In genomic region chr13:112892759-112893569, GRCh38 we compare ENCODE assay signal across 12 cellular contexts.
DNase-seq lines count a peak whose midpoint lies in the region; FAIRE-seq and TF ChIP-seq lines count a peak whose summit lies in the region.
"Had no signal": no experiment of that assay in that cellular context is flagged by ENCODE, and none has a peak within 500 bp of the region (broad histone marks: within the 10 kb centered on the region; RNA-seq: fewer than 3 reads in every experiment).

No MANE protein-coding gene starts in this region.

- H3K9me3 ChIP-seq in endothelial cell of umbilical vein (replicated peaks; ENCODE audit: control insufficient read depth, insufficient read depth, low read length) (no peaks in the 10 kb centered on the region), sigmoid colon (no peaks in the 10 kb centered on the region)

- CTCF ChIA-PET in endothelial cell of umbilical vein (lab: Charles Lee): interaction anchor here (1.6 kb wide), 1 partner anchor 18 kb away, joined by 4 read pairs; no protein-coding TSS in a partner anchor

- TF ChIP-seq POLR2A in endothelial cell of umbilical vein (IDR thresholded peaks at IDR 0.05; ENCODE audit: low read depth, low read length): no peak
- TF ChIP-seq POLR2A in sigmoid colon (IDR thresholded peaks at IDR 0.05): no peak

- dilution Hi-C loops in endothelial cell of umbilical vein (cut with MboI; ENCODE audit: extremely low pct_ligation_motif_present, low sequenced_read_pairs): no loop called here

- no peak for FAIRE-seq in endothelial cell of umbilical vein (lab: Jason Lieb, UNC)
- FAIRE-seq: A204.1 had no signal

- H3K36me3 ChIP-seq in endothelial cell of umbilical vein (ENCODE audit: control insufficient read depth in 2 of 2, extremely low read depth in 1 of 2, insufficient read depth in 2 of 2, low read length in 2 of 2) (no peaks in the 10 kb centered on the region), sigmoid colon (no peaks in the 10 kb centered on the region)

- H3K9ac ChIP-seq in endothelial cell of umbilical vein (replicated peaks; ENCODE audit: extremely low read depth, insufficient read depth, low read length): no peak overlapping the region

- no peak for TF ChIP-seq CTCF in endothelial cell of umbilical vein (IDR thresholded peaks at IDR 0.05; ENCODE audit: extremely low read depth in 1 of 2, insufficient read depth in 1 of 2, low read depth in 1 of 2, low read length in 2 of 2)
- TF ChIP-seq CTCF in sigmoid colon (IDR thresholded peaks at IDR 0.05): no peak

- no peak for TF ChIP-seq EP300 in sigmoid colon (IDR thresholded peaks at IDR 0.05)

- H3K9me1 ChIP-seq in endothelial cell of umbilical vein (replicated peaks; ENCODE audit: control insufficient read depth, extremely low read depth, insufficient read depth, low read length): no peaks in the 10 kb centered on the region

- POLR2A ChIA-PET in endothelial cell of umbilical vein (lab: Charles Lee): no interaction called here

- H3K27me3 ChIP-seq in endothelial cell of umbilical vein (ENCODE audit: control insufficient read depth in 2 of 2, insufficient read depth in 2 of 2, low read length in 2 of 2) (peaks cover 12 to 18% of the 10 kb centered on the region in 2 experiments), sigmoid colon (peaks cover 21 to 50% (median 31%) of the 10 kb centered on the region in 3 donors)

- no peaks in the 10 kb centered on the region for H4K20me1 ChIP-seq in endothelial cell of umbilical vein (replicated peaks; ENCODE audit: control insufficient read depth, extremely low read depth, insufficient read depth, low read length)

- DNase-seq in NCI-H1417 (lab: John Stamatoyannopoulos, UW) (peak in 2 of 3 experiments; percentile 80 to 84), NCI-H1417 treated with DMSO at 0.1 percent for 48 hours (lab: John Stamatoyannopoulos, UW) (no peak), NAMALWA (ENCODE audit: low spot score) (peak; percentile 33), endothelial cell of umbilical vein (ENCODE audit: low read depth, low spot score) (peak; percentile 34), posterior vena cava (ENCODE audit: low spot score) (peak; percentile 76), sigmoid colon (no peak), medulla oblongata (ENCODE audit: extremely low spot score) (no peak), DMS114 treated with DMSO at 0.1 percent for 48 hours (lab: John Stamatoyannopoulos, UW; ENCODE audit: unreplicated experiment) (no peak)
- DNase-seq: KG1; stimulated activated CD8-positive, alpha-beta memory T cell treated with anti-CD3 and anti-CD28 coated beads, Interleukin-4, amount 100 ng/mL, for 48 hours; T-helper 9 cell had no signal

- WGBS in sigmoid colon, 2 donors: 9 to 26% methylated on average over 24 of the region's 24 CpGs

- BruUV-seq in endothelial cell of umbilical vein (replicated peaks; lab: Mats Ljungman, UMichigan): no TSS peak

- intact Hi-C loops in endothelial cell of umbilical vein (cut with micrococcal nuclease) (no loop called here), posterior vena cava (cut with DNase I) (no loop called here), sigmoid colon (cut with DNase I) (no loop called here)

- no peaks in the 10 kb centered on the region for H3K79me2 ChIP-seq in endothelial cell of umbilical vein (ENCODE audit: control insufficient read depth, insufficient read depth, low read length)

- no peak overlapping the region for H2AFZ ChIP-seq in endothelial cell of umbilical vein (ENCODE audit: low read depth, low read length)

- H3K27ac ChIP-seq in endothelial cell of umbilical vein (ENCODE audit: insufficient read depth, low read depth, low read length) (no peak overlapping the region), sigmoid colon (no peak overlapping the region)

- no peak overlapping the region for H3K4me2 ChIP-seq in endothelial cell of umbilical vein (ENCODE audit: insufficient read depth, low read length)

- peaks cover 3% of the 10 kb centered on the region for H3K4me1 ChIP-seq in endothelial cell of umbilical vein (ENCODE audit: control insufficient read depth, extremely low read depth, insufficient read depth, low read length)
- H3K4me1 ChIP-seq in sigmoid colon: peaks cover 0 to 24% (median 19%) of the 10 kb centered on the region in 4 donors

- H3K4me3 ChIP-seq in endothelial cell of umbilical vein (replicated peaks in 1 of 3; ENCODE audit: insufficient read depth in 1 of 3, low read depth in 1 of 3, low read length in 3 of 3): no peak overlapping the region
- H3K4me3 ChIP-seq in sigmoid colon: no peak overlapping the region

TF ChIP-seq in endothelial cell of umbilical vein, 7 proteins besides CTCF, POLR2A, EP300 and RAD21:
- TF ChIP-seq MYC (IDR thresholded peaks at IDR 0.05; ENCODE audit: low read depth, low read length) (no peak), EZH2 (IDR thresholded peaks at IDR 0.05; ENCODE audit: borderline replicate concordance, low read depth, low read length, severe bottlenecking) (no peak), GATA2 (IDR thresholded peaks at IDR 0.05; ENCODE audit: insufficient read depth, insufficient read length, low read depth, low read length) (no peak), JUN (IDR thresholded peaks at IDR 0.05; ENCODE audit: borderline replicate concordance, insufficient read depth, insufficient read length, low read depth) (no peak), MAX (IDR thresholded peaks at IDR 0.05; ENCODE audit: insufficient read depth, insufficient read length) (peak; percentile 49)

Comparison
In these comparisons a context has a peak if more than half of its experiments do, and no peak if none do; other contexts are left out.
1. DNase-seq: peak in NCI-H1417 (2 of 3), NAMALWA (single experiment), endothelial cell of umbilical vein (single experiment) and posterior vena cava (single experiment); none in NCI-H1417 treated with DMSO at 0.1 percent for 48 hours (single experiment), sigmoid colon (single experiment), medulla oblongata (single experiment) and DMS114 treated with DMSO at 0.1 percent for 48 hours (single experiment).